In the genomic region with DNA sequence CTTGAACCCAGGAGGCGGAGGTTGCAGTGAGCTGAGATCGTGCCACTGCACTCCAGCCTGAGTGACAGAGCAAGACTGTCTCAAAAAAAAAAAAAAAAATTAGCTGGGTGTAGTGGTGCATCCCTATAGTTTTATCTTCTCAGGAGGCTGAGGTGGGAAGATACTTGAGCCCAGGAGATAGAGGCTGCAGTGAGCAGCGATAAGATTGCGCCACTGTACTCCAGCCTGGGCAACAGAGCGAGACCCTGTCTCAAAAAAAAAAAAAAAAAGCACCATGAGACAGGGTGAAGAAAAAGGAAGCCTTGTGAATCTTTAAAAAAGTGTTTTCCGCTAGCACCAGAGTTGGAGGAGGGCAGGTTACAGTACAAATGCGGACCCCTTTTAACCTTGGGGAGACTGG, we compare ENCODE assay signal across 1 cellular context. TPM values are rescaled to one million over a fixed set of nuclear protein-coding genes. Genes with fewer than 3 reads are reported as not detected.
"Had no signal": no experiment of that assay in that cellular context is flagged by ENCODE, and none has a peak within 500 bp of the region (broad histone marks: within the 10 kb centered on the region; RNA-seq: fewer than 3 reads in every experiment).

No MANE protein-coding gene starts in this region.

RNA-seq across cellular contexts. Expression of gene TDRD12, which starts 3.4 kb away (rescaled TPM):
- total RNA-seq: NCI-H460 had no signal
